8 cellular contexts compared by ENCODE assay signal in genomic region chr17:43025290-43025657, GRCh38. TPM values are rescaled to one million over a fixed set of nuclear protein-coding genes. Genes with fewer than 3 reads are reported as not detected.
A peak's percentile ranks its signal among the peaks of the same experiment; 100 is the strongest.
DNase-seq lines count a peak whose midpoint lies in the region; ATAC-seq and TF ChIP-seq lines count a peak whose summit lies in the region.

No MANE protein-coding gene starts in this region.

- peaks cover 7% of the 10 kb centered on the region for H3K4me1 ChIP-seq in GM23248 (ENCODE audit: insufficient read depth)

- no peaks in the 10 kb centered on the region for H3K27me3 ChIP-seq in GM23248 (replicated peaks; ENCODE audit: insufficient read depth)
- H3K27me3 ChIP-seq in WERI-Rb-1 (ENCODE audit: insufficient read depth, low read depth, severe bottlenecking): no peaks in the 10 kb centered on the region

- H3K36me3 ChIP-seq in GM23248 (ENCODE audit: low read depth) (no peaks in the 10 kb centered on the region), WERI-Rb-1 (peaks cover 7% of the 10 kb centered on the region)

- in situ Hi-C loops in GM23248 (cut with MboI): loop anchor here (25.0 kb wide), 1 partner anchor 287 kb away; no protein-coding TSS in a partner anchor

- H3K4me3 ChIP-seq in GM23248: peak overlapping the region; percentile 76
- H3K4me3 ChIP-seq in WERI-Rb-1 (ENCODE audit: low read depth, low read length): peak overlapping the region; percentile 54
- peak overlapping the region; percentile 51 for H3K4me3 ChIP-seq in fibroblast of the aortic adventitia (ENCODE audit: low read depth, low read length)
- peak overlapping the region; percentile 41 for H3K4me3 ChIP-seq in skeletal muscle cell (ENCODE audit: low read depth, low read length)

- H3K9me3 ChIP-seq in GM23248 (ENCODE audit: low read depth): no peaks in the 10 kb centered on the region
- H3K9me3 ChIP-seq in WERI-Rb-1 (ENCODE audit: severe bottlenecking): no peaks in the 10 kb centered on the region

- no peak for TF ChIP-seq CTCF in WERI-Rb-1 (IDR thresholded peaks at IDR 0.05; ENCODE audit: low read depth, low read length)
- TF ChIP-seq CTCF in fibroblast of the aortic adventitia (IDR thresholded peaks at IDR 0.05; ENCODE audit: insufficient read depth, low read length): no peak

- no peak overlapping the region for H3K27ac ChIP-seq in GM23248
- H3K27ac ChIP-seq in WERI-Rb-1: peak overlapping the region; percentile 42

- H3F3A ChIP-seq in GM23248 (ENCODE audit: insufficient read depth): no peaks in the 10 kb centered on the region

- H3K9ac ChIP-seq in GM23248: no peak overlapping the region

- DNase-seq in GM23248 (no peak), WERI-Rb-1 (no peak), fibroblast of the aortic adventitia (ENCODE audit: low read depth) (no peak), skeletal muscle cell (ENCODE audit: low read depth) (no peak), glomerular visceral epithelial cell (ENCODE audit: extremely low spot score) (no peak), HT-29 (ENCODE audit: low spot score) (no peak)
- no peak for DNase-seq in stimulated activated CD4-positive, alpha-beta T cell treated with anti-CD3 and anti-CD28 coated beads, Interleukin-4, amount 100 ng/mL, for 24 hours

- WGBS in GM23248 (ENCODE audit: low coverage in 1 of 2, low lambda C conversion rate in 2 of 2, missing lambda C conversion rate in 2 of 2), 2 experiments: 0 to 2% methylated on average over 6 to 17 of the region's 27 CpGs

- no peak for ATAC-seq in GM19328 (IDR thresholded peaks at IDR 0.05; ENCODE audit: unreplicated experiment)

- H4K20me1 ChIP-seq in GM23248 (ENCODE audit: insufficient read depth): no peaks in the 10 kb centered on the region

- peaks cover 14% of the 10 kb centered on the region for H3K79me2 ChIP-seq in GM23248 (ENCODE audit: insufficient read depth)

- no peak overlapping the region for H3K4me2 ChIP-seq in GM23248 (ENCODE audit: unreplicated experiment)

- no peaks in the 10 kb centered on the region for H3K9me2 ChIP-seq in GM23248 (ENCODE audit: insufficient read depth)

- peak overlapping the region; percentile 49; the same call in 1 of the 2 replicates for H2AFZ ChIP-seq in GM23248

RNA-seq across cellular contexts. Expression of gene RND2, which starts 0.2 kb away (rescaled TPM):
- total RNA-seq in GM23248 (2014; rRNA removed; shearing (Covaris generic)): 0.11 TPM in 1 of 2 replicates, not detected in the other
- polyA plus RNA-seq in GM23248 (2016; fragmentation: Nextera tagmentation; extraction: Ambion mirVana): 0.18 and 0.30 TPM in 2 replicates
- 0.45 and 0.98 TPM in 2 replicates for total RNA-seq in fibroblast of the aortic adventitia (ENCODE audit: low replicate concordance)
- 0.13 TPM in 1 of 2 replicates, not detected in the other for total RNA-seq in HT-29 (2014; rRNA removed; shearing (Covaris generic))

RNA-seq across cellular contexts. Expression of gene VAT1, which starts 3.1 kb away (rescaled TPM):
- total RNA-seq in GM23248 (2014; rRNA removed; shearing (Covaris generic)): 215 and 238 TPM in 2 replicates
- polyA plus RNA-seq in GM23248 (2016; fragmentation: Nextera tagmentation; extraction: Ambion mirVana): 223 and 243 TPM in 2 replicates
- total RNA-seq in fibroblast of the aortic adventitia (ENCODE audit: low replicate concordance): 435 and 461 TPM in 2 replicates
- total RNA-seq in HT-29 (2014; rRNA removed; shearing (Covaris generic)): 83.7 and 106 TPM in 2 replicates

RNA-seq across cellular contexts. Expression of gene IFI35, which starts 18.7 kb away (rescaled TPM):
- 21.8 and 27.7 TPM in 2 replicates for total RNA-seq in GM23248 (2014; rRNA removed; shearing (Covaris generic))
- polyA plus RNA-seq in GM23248 (2016; fragmentation: Nextera tagmentation; extraction: Ambion mirVana): 23.3 and 27.6 TPM in 2 replicates
- 34.7 and 43.0 TPM in 2 replicates for total RNA-seq in fibroblast of the aortic adventitia (ENCODE audit: low replicate concordance)
- total RNA-seq in HT-29 (2014; rRNA removed; shearing (Covaris generic)): 35.3 and 47.6 TPM in 2 replicates

RNA-seq across cellular contexts. Expression of gene RPL27, which starts 27.1 kb away (rescaled TPM):
- 928 and 1,286 TPM in 2 replicates for total RNA-seq in GM23248 (2014; rRNA removed; shearing (Covaris generic))
- polyA plus RNA-seq in GM23248 (2016; fragmentation: Nextera tagmentation; extraction: Ambion mirVana): 1,038 and 1,095 TPM in 2 replicates
- 336 and 1,876 TPM in 2 replicates for total RNA-seq in fibroblast of the aortic adventitia (ENCODE audit: low replicate concordance)
- 1,187 and 1,205 TPM in 2 replicates for total RNA-seq in HT-29 (2014; rRNA removed; shearing (Covaris generic))

RNA-seq across cellular contexts. Expression of gene RUNDC1, which starts 44.9 kb away (rescaled TPM):
- 6.4 and 8.0 TPM in 2 replicates for total RNA-seq in GM23248 (2014; rRNA removed; shearing (Covaris generic))
- polyA plus RNA-seq in GM23248 (2016; fragmentation: Nextera tagmentation; extraction: Ambion mirVana): 7.6 and 9.3 TPM in 2 replicates
- 7.7 and 12.1 TPM in 2 replicates for total RNA-seq in fibroblast of the aortic adventitia (ENCODE audit: low replicate concordance)
- 13.0 and 13.8 TPM in 2 replicates for total RNA-seq in HT-29 (2014; rRNA removed; shearing (Covaris generic))
